ENCODE assay signal across 11 cellular contexts in the genomic region with DNA sequence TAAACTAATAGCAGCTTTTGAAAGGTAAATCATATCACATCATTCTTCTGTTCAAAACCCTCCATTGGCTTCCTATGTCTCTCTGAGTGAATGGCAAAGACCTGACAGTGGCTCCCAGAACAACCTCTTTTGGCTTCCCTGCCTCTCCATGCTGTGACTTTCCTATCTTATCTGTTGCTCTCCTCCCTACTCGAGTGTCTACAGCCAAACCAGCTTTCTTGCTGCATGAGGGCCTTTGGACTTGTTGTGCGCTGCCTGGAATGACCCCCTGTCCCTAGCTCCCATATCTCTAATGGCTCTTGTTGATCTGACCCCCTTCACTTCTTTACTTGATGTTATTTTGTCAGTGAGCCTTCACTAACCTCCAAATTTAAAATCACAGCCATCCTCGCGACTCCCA. TPM values are rescaled to one million over a fixed set of nuclear protein-coding genes. Genes with fewer than 3 reads are reported as not detected.
DNase-seq lines count a peak whose midpoint lies in the region; ATAC-seq and TF ChIP-seq lines count a peak whose summit lies in the region.
"Had no signal": no experiment of that assay in that cellular context is flagged by ENCODE, and none has a peak within 500 bp of the region (broad histone marks: within the 10 kb centered on the region; RNA-seq: fewer than 3 reads in every experiment).

No MANE protein-coding gene starts in this region.

- no peak overlapping the region for H3K4me3 ChIP-seq in mammary epithelial cell (replicated peaks in 1 of 3; ENCODE audit: insufficient read depth in 1 of 3, low read depth in 2 of 3, low read length in 3 of 3)

- H3K4me1 Mint-ChIP-seq in IgD-negative memory B cell = peaks cover 11 to 19% (median 14%) of the 10 kb centered on the region in 3 donors
- H3K4me1 Mint-ChIP-seq in natural killer cell = peaks cover 55 to 59% of the 10 kb centered on the region in 2 donors

- CTCF ChIA-PET in mammary epithelial cell (lab: Charles Lee; ENCODE audit: low non-redundant PET) = no interaction called here

- H3K4me1 ChIP-seq in mammary epithelial cell (ENCODE audit: insufficient read depth, low read length) = peaks cover 17% of the 10 kb centered on the region

- H3K9me3 Mint-ChIP-seq in IgD-negative memory B cell = no peaks in the 10 kb centered on the region
- no peaks in the 10 kb centered on the region for H3K9me3 Mint-ChIP-seq in natural killer cell

- H4K20me1 ChIP-seq in mammary epithelial cell (ENCODE audit: insufficient read depth, low read length) = no peaks in the 10 kb centered on the region

- no peaks in the 10 kb centered on the region for H3K9me3 ChIP-seq in mammary epithelial cell (replicated peaks; ENCODE audit: insufficient read depth, low read length)

- peak; percentile 45 for DNase-seq in NCI-H187 treated with DMSO at 0.1 percent for 48 hours (lab: John Stamatoyannopoulos, UW)
- no peak for DNase-seq in NCI-H187 (lab: John Stamatoyannopoulos, UW)
- DNase-seq in mammary epithelial cell = no peak
- no peak for DNase-seq in natural killer cell
- DNase-seq: nucleus accumbens had no signal

- no peaks in the 10 kb centered on the region for H3K36me3 ChIP-seq in mammary epithelial cell (ENCODE audit: insufficient read depth, low read length)

- no peak overlapping the region for H3K9ac ChIP-seq in mammary epithelial cell (ENCODE audit: insufficient read depth, low read length)

- peaks cover 56% of the 10 kb centered on the region for H3K79me2 ChIP-seq in mammary epithelial cell (ENCODE audit: insufficient read depth, low read length)

- H3K27me3 Mint-ChIP-seq in IgD-negative memory B cell (peaks cover 2% of the 10 kb centered on the region), natural killer cell (ENCODE audit: low read depth in 2 of 2) (no peaks in the 10 kb centered on the region)

- 95% methylated on average over 4 of the region's 4 CpGs for WGBS in mammary epithelial cell (ENCODE audit: low coverage, missing lambda C conversion rate)

- dilution Hi-C loops in mammary epithelial cell (cut with HindIII; ENCODE audit: low sequenced_read_pairs) = no loop called here

- BruUV-seq in mammary epithelial cell (replicated peaks; lab: Mats Ljungman, UMichigan) = no TSS peak

- intact Hi-C loops in mammary epithelial cell (cut with micrococcal nuclease) (no loop called here), natural killer cell (cut with micrococcal nuclease) (no loop called here)

- peak overlapping the region; percentile 94 for H3K4me2 ChIP-seq in mammary epithelial cell (ENCODE audit: insufficient read depth, low read depth, low read length)

- H3K4me3 Mint-ChIP-seq in IgD-negative memory B cell = peak overlapping the region in 3 of 4 donors; percentile 23 to 65 (median 39)
- H3K4me3 Mint-ChIP-seq in natural killer cell = peak overlapping the region; percentile 99

- TF ChIP-seq CTCF in mammary epithelial cell (conservative IDR thresholded peaks at IDR 0.05 in 1 of 2, IDR thresholded peaks at IDR 0.05 in 1 of 2; ENCODE audit: extremely low read depth in 1 of 2, insufficient read depth in 1 of 2, low read depth in 1 of 2, low read length in 2 of 2) (no peak), natural killer cell (IDR thresholded peaks at IDR 0.05) (no peak)

- H3K27me3 ChIP-seq in mammary epithelial cell (ENCODE audit: insufficient read depth, low read length) = no peaks in the 10 kb centered on the region

- no peak overlapping the region for H3K27ac Mint-ChIP-seq in IgD-negative memory B cell
- peak overlapping the region; percentile 93 to 96 for H3K27ac Mint-ChIP-seq in natural killer cell

- no peak overlapping the region for H3K27ac ChIP-seq in mammary epithelial cell (ENCODE audit: insufficient read depth, low read depth, low read length)
- H3K27ac ChIP-seq: 22Rv1 had no signal

- H3K36me3 Mint-ChIP-seq in IgD-negative memory B cell (peaks cover 1% of the 10 kb centered on the region), natural killer cell (no peaks in the 10 kb centered on the region)

- in situ Hi-C loops in mammary epithelial cell (cut with MboI; ENCODE audit: low sequenced_read_pairs in 2 of 2) = loop anchor here (10.0 to 25.0 kb wide), 2 partner anchors 130 to 132 kb away; no protein-coding TSS in a partner anchor

- ATAC-seq in natural killer cell = no peak
- ATAC-seq in HG03175 (IDR thresholded peaks at IDR 0.05; ENCODE audit: unreplicated experiment) = no peak
- ATAC-seq in GM18511 (IDR thresholded peaks at IDR 0.05; ENCODE audit: unreplicated experiment) = no peak
- no peak for ATAC-seq in GM21390 (IDR thresholded peaks at IDR 0.05; ENCODE audit: unreplicated experiment)
- ATAC-seq: SK-N-SH treated with all-trans-retinoic acid at 6 μM for 48 hours had no signal

- no peak overlapping the region for H2AFZ ChIP-seq in mammary epithelial cell (ENCODE audit: low read depth, low read length)

RNA-seq across cellular contexts. Expression of a gene that starts 2.5 kb away (rescaled TPM):
- polyA plus RNA-seq in IgD-negative memory B cell (18.1 TPM), mammary epithelial cell (11.5 TPM)
- total RNA-seq in mammary epithelial cell (10 to 100 TPM; 44.6 to 65.3 TPM), natural killer cell (100 to 1,000 TPM; 325 to 434 (median 373) TPM)
- 157 TPM for polyA minus RNA-seq in mammary epithelial cell

Comparison
In these comparisons a context has a peak if more than half of its experiments do, and no peak if none do; other contexts are left out.
1. H3K27ac Mint-ChIP-seq: peak in natural killer cell (2 of 2); none in IgD-negative memory B cell (0 of 3).
2. RNA of a gene that starts 2.5 kb away (total RNA-seq): 325 to 434 TPM in natural killer cell; 44.6 to 65.3 TPM in mammary epithelial cell; every median in the first group is over 4 times any median in the second.